ENCODE assay signal across 8 cellular contexts in genomic region chr2:10304458-10305253, GRCh38. TPM values are rescaled to one million over a fixed set of nuclear protein-coding genes. Genes with fewer than 3 reads are reported as not detected.
DNase-seq lines count a peak whose midpoint lies in the region; ATAC-seq and TF ChIP-seq lines count a peak whose summit lies in the region.

No MANE protein-coding gene starts in this region.

- DNase-seq in heart left ventricle = no peak
- DNase-seq in left cardiac atrium = no peak
- DNase-seq in caudate nucleus (lab: John Stamatoyannopoulos, UW) = peak in 1 of 61 donors; percentile 31
- peak in 1 of 2 donors; percentile 34 for DNase-seq in uterus
- DNase-seq in DMS 273 (lab: John Stamatoyannopoulos, UW; ENCODE audit: unreplicated experiment) = no peak
- DNase-seq in HuH-7 (ENCODE audit: low spot score) = no peak
- DNase-seq in NCI-H226 = no peak

- peaks cover 3 to 52% (median 40%) of the 10 kb centered on the region in 12 donors for H3K4me1 ChIP-seq in heart left ventricle
- peaks cover 66% of the 10 kb centered on the region for H3K4me1 ChIP-seq in mononuclear cell (ENCODE audit: insufficient read depth, low read length)
- peaks cover 0 to 5% of the 10 kb centered on the region in 2 donors for H3K4me1 ChIP-seq in uterus

- TF ChIP-seq POLR2A in heart left ventricle (IDR thresholded peaks at IDR 0.05) (no peak), uterus (IDR thresholded peaks at IDR 0.05) (no peak)

- H3K27ac ChIP-seq in heart left ventricle (peak overlapping the region in 9 of 12 donors; percentile 1 to 88 (median 80)), caudate nucleus (ENCODE audit: low read depth, low read length) (peak overlapping the region; percentile 16), uterus (peak overlapping the region; percentile 86 to 89)

- no peak for TF ChIP-seq CTCF in heart left ventricle (IDR thresholded peaks at IDR 0.05)
- TF ChIP-seq CTCF in uterus (IDR thresholded peaks at IDR 0.05) = no peak

- H3K9me3 ChIP-seq in heart left ventricle (no peaks in the 10 kb centered on the region), mononuclear cell (ENCODE audit: low read depth, low read length) (no peaks in the 10 kb centered on the region), uterus (no peaks in the 10 kb centered on the region)

- no peaks in the 10 kb centered on the region for H3K27me3 ChIP-seq in heart left ventricle
- no peaks in the 10 kb centered on the region for H3K27me3 ChIP-seq in mononuclear cell (ENCODE audit: insufficient read depth, low read length)
- H3K27me3 ChIP-seq in uterus = no peaks in the 10 kb centered on the region

- peak overlapping the region; percentile 57 to 96 (median 89) for H3K4me3 ChIP-seq in heart left ventricle
- peak overlapping the region; percentile 80 for H3K4me3 ChIP-seq in mononuclear cell (ENCODE audit: low read length)
- H3K4me3 ChIP-seq in uterus = peak overlapping the region; percentile 52 to 65

- intact Hi-C loops in heart left ventricle (cut with DNase I) (loop anchor here (2.0 to 10.0 kb wide), 10 partner anchors 24 to 182 kb away; partner anchors contain the start of gene RRM2 (in 4 of the 10)), left cardiac atrium (cut with DNase I) (loop anchor here in 1 of 2 donors (5.0 kb wide), 1 partner anchor 103 kb away; no protein-coding TSS in a partner anchor), uterus (cut with DNase I; ENCODE audit: low total_unique reads) (loop anchor here (10.0 kb wide), 1 partner anchor 100 kb away; no protein-coding TSS in a partner anchor)

- no peaks in the 10 kb centered on the region for H3K36me3 ChIP-seq in heart left ventricle
- H3K36me3 ChIP-seq in uterus = no peaks in the 10 kb centered on the region

- ATAC-seq in heart left ventricle (no peak), left cardiac atrium (no peak)

- 46 to 59% (median 56%) methylated on average over 27 to 28 of the region's 28 CpGs for WGBS in heart left ventricle, 4 donors

RNA-seq across cellular contexts. Expression of gene HPCAL1, which starts 2.0 kb away (rescaled TPM):
- total RNA-seq in heart left ventricle (10 to 100 TPM; 18.9 to 63.2 (median 40.5) TPM), left cardiac atrium (10 to 100 TPM; 27.2 to 27.4 TPM), mononuclear cell (34.7 TPM), uterus (100 to 1,000 TPM in 1 of 4 donors, 10 to 100 TPM in 3; 11.1 to 122 (median 48.9) TPM)
- 10 to 100 TPM; 30.8 to 42.6 TPM for polyA plus RNA-seq in heart left ventricle

Comparison
In these comparisons a context has a peak if more than half of its experiments do, and no peak if none do; other contexts are left out.
1. H3K27ac ChIP-seq: peak in every context shown above with its lines; median percentile 88 in uterus; 80 in heart left ventricle; 16 in caudate nucleus.